In genomic region chr22:31290494-31291402, GRCh38 we compare ENCODE assay signal across 1 cellular context.
TF ChIP-seq lines count a peak whose summit lies in the region.

No MANE protein-coding gene starts in this region.

TF ChIP-seq in K562, 482 proteins besides CTCF, POLR2A, EP300 and RAD21 (continued from another document and continues in another):
- peak; percentile 97 to 98 for TF ChIP-seq FOXK2 (conservative IDR thresholded peaks at IDR 0.05 in 1 of 2, IDR thresholded peaks at IDR 0.05 in 1 of 2; ENCODE audit: low read depth in 2 of 2)
- TF ChIP-seq NR2C1 (IDR thresholded peaks at IDR 0.05) = no peak
- TF ChIP-seq NR2C1 (tag; IDR thresholded peaks at IDR 0.05) = no peak
- TF ChIP-seq ATF4 (CRISPR knock-in tag; IDR thresholded peaks at IDR 0.05) = no peak
- no peak for TF ChIP-seq TBL1XR1 (IDR thresholded peaks at IDR 0.05; ENCODE audit: low read length in 2 of 2)
- no peak for TF ChIP-seq ZNF12 (CRISPR knock-in tag; IDR thresholded peaks at IDR 0.05)
- no peak for TF ChIP-seq TAF15 (IDR thresholded peaks at IDR 0.05; ENCODE audit: low read depth, low read length)
- no peak for TF ChIP-seq HMG20B (CRISPR knock-in tag; IDR thresholded peaks at IDR 0.05)
- no peak for TF ChIP-seq XRCC3 (IDR thresholded peaks at IDR 0.05)
- TF ChIP-seq MAFF (IDR thresholded peaks at IDR 0.05; ENCODE audit: low read length) = no peak
- no peak for TF ChIP-seq RBM17 (IDR thresholded peaks at IDR 0.05; ENCODE audit: borderline replicate concordance, low read depth, low read length)
- TF ChIP-seq GATA2 (CRISPR knock-in tag; IDR thresholded peaks at IDR 0.05) = no peak
- no peak for TF ChIP-seq SRSF7 (optimal IDR thresholded peaks at IDR 0.05; ENCODE audit: low read depth, low read length)
- TF ChIP-seq SRSF1 (IDR thresholded peaks at IDR 0.05; ENCODE audit: low read depth, low read length) = no peak
- no peak for TF ChIP-seq KAT7 (CRISPR knock-in tag; IDR thresholded peaks at IDR 0.05; ENCODE audit: borderline replicate concordance)
- no peak for TF ChIP-seq ZNF133 (CRISPR knock-in tag; IDR thresholded peaks at IDR 0.05)
- TF ChIP-seq SMAD4 (CRISPR knock-in tag; conservative IDR thresholded peaks at IDR 0.05) = peak; percentile 90
- TF ChIP-seq NR4A1 (CRISPR knock-in tag; IDR thresholded peaks at IDR 0.05) = no peak
- no peak for TF ChIP-seq NR4A1 (tag; IDR thresholded peaks at IDR 0.05)
- TF ChIP-seq PML (IDR thresholded peaks at IDR 0.05; ENCODE audit: low read length) = no peak
- no peak for TF ChIP-seq CGGBP1 (CRISPR knock-in tag; IDR thresholded peaks at IDR 0.05)
- no peak for TF ChIP-seq TCF7 (IDR thresholded peaks at IDR 0.05; ENCODE audit: borderline replicate concordance)
- TF ChIP-seq SREBF1 (IDR thresholded peaks at IDR 0.05; ENCODE audit: borderline replicate concordance, low read depth, low read length) = no peak
- no peak for TF ChIP-seq E4F1 (CRISPR knock-in tag; IDR thresholded peaks at IDR 0.05; ENCODE audit: borderline replicate concordance)
- peak; percentile 63; the same call in 1 of the 2 replicates for TF ChIP-seq LEF1 (IDR thresholded peaks at IDR 0.05)
- peak; percentile 75 for TF ChIP-seq FOS (IDR thresholded peaks at IDR 0.05; ENCODE audit: extremely low read depth, insufficient read length)
- no peak for TF ChIP-seq ZNF23 (CRISPR knock-in tag; IDR thresholded peaks at IDR 0.05)
- TF ChIP-seq SMARCA4 (IDR thresholded peaks at IDR 0.05) = no peak
- peak; percentile 91 for TF ChIP-seq POLR2G (IDR thresholded peaks at IDR 0.05; ENCODE audit: low read depth, low read length)
- no peak for TF ChIP-seq PATZ1 (CRISPR knock-in tag; IDR thresholded peaks at IDR 0.05; ENCODE audit: borderline replicate concordance)
- no peak for TF ChIP-seq CHCHD3 (CRISPR knock-in tag; IDR thresholded peaks at IDR 0.05)
- no peak for TF ChIP-seq LCOR (CRISPR knock-in tag; IDR thresholded peaks at IDR 0.05)
- no peak for TF ChIP-seq MBD1 (CRISPR knock-in tag; IDR thresholded peaks at IDR 0.05)
- TF ChIP-seq ZNF197 (CRISPR knock-in tag; IDR thresholded peaks at IDR 0.05; ENCODE audit: low read depth) = no peak
- no peak for TF ChIP-seq ZFP30 (CRISPR knock-in tag; IDR thresholded peaks at IDR 0.05; ENCODE audit: borderline replicate concordance)
- no peak for TF ChIP-seq ZFP1 (CRISPR knock-in tag; IDR thresholded peaks at IDR 0.05)
- TF ChIP-seq STAT6 (CRISPR knock-in tag; IDR thresholded peaks at IDR 0.05) = no peak
- no peak for TF ChIP-seq BACH1 (tag; IDR thresholded peaks at IDR 0.05)
- no peak for TF ChIP-seq ZNF143 (CRISPR knock-in tag; IDR thresholded peaks at IDR 0.05)
- TF ChIP-seq BRF2 (IDR thresholded peaks at IDR 0.05; ENCODE audit: borderline replicate concordance, insufficient read depth, insufficient read length) = no peak
- peak; percentile 92 for TF ChIP-seq FOXP1 (CRISPR knock-in tag; IDR thresholded peaks at IDR 0.05)
- TF ChIP-seq MYBL2 (IDR thresholded peaks at IDR 0.05; ENCODE audit: low read depth) = no peak
- TF ChIP-seq MYBL2 (CRISPR knock-in tag; IDR thresholded peaks at IDR 0.05; ENCODE audit: borderline replicate concordance) = no peak
- TF ChIP-seq PRDM10 (IDR thresholded peaks at IDR 0.05; ENCODE audit: partially characterized antibody) = no peak
- TF ChIP-seq ID3 (CRISPR knock-in tag; IDR thresholded peaks at IDR 0.05) = no peak
- peak; percentile 24; the same call in 1 of the 2 replicates for TF ChIP-seq ID3 (tag; IDR thresholded peaks at IDR 0.05)
- peak; percentile 51; the same call in 1 of the 2 replicates for TF ChIP-seq CEBPB (tag; IDR thresholded peaks at IDR 0.05)
- no peak for TF ChIP-seq RCOR1 (IDR thresholded peaks at IDR 0.05; ENCODE audit: borderline replicate concordance in 1 of 2, low read depth in 2 of 2, low read length in 2 of 2)
- peak; percentile 83 to 87 for TF ChIP-seq NRF1 (conservative IDR thresholded peaks at IDR 0.05 in 1 of 2, IDR thresholded peaks at IDR 0.05 in 1 of 2)
